18 cellular contexts compared by ENCODE assay signal in genomic region chr20:5784735-5785134, GRCh38. TPM values are rescaled to one million over a fixed set of nuclear protein-coding genes. Genes with fewer than 3 reads are reported as not detected.
DNase-seq lines count a peak whose midpoint lies in the region; ATAC-seq and TF ChIP-seq lines count a peak whose summit lies in the region.
"Had no signal": no experiment of that assay in that cellular context is flagged by ENCODE, and none has a peak within 500 bp of the region (broad histone marks: within the 10 kb centered on the region; RNA-seq: fewer than 3 reads in every experiment).

No MANE protein-coding gene starts in this region.

- no TSS peak for BruUV-seq in mammary epithelial cell (replicated peaks; lab: Mats Ljungman, UMichigan)

- H3K9ac ChIP-seq in OCI-LY1 (ENCODE audit: low read length), result no peak overlapping the region
- H3K9ac ChIP-seq in mammary epithelial cell (ENCODE audit: insufficient read depth, low read length), result no peak overlapping the region

- in situ Hi-C loops in mammary epithelial cell (cut with MboI; ENCODE audit: low sequenced_read_pairs in 2 of 2), result loop anchor here in 1 of 2 donors (10.0 kb wide), 1 partner anchor 210 kb away; no protein-coding TSS in a partner anchor

- ATAC-seq in HG03280 (IDR thresholded peaks at IDR 0.05; ENCODE audit: unreplicated experiment), result no peak
- ATAC-seq: gastroesophageal sphincter, left ventricle myocardium superior, Right ventricle myocardium inferior had no signal

- H3K27ac ChIP-seq in OCI-LY1 (ENCODE audit: low read depth, low read length, poor library complexity, severe bottlenecking) (peak overlapping the region; percentile 86), esophagus squamous epithelium (peak overlapping the region; percentile 58 to 83 (median 66)), prostate gland (peak overlapping the region in 1 of 2 donors; percentile 43), mammary epithelial cell (ENCODE audit: insufficient read depth, low read depth, low read length) (no peak overlapping the region)
- H3K27ac ChIP-seq: gastroesophageal sphincter, ovary had no signal

- TF ChIP-seq POLR2A in esophagus squamous epithelium (IDR thresholded peaks at IDR 0.05) (no peak), prostate gland (IDR thresholded peaks at IDR 0.05) (no peak)

- H3K79me2 ChIP-seq in OCI-LY1 (ENCODE audit: insufficient read depth, low read length) (no peaks in the 10 kb centered on the region), mammary epithelial cell (ENCODE audit: insufficient read depth, low read length) (no peaks in the 10 kb centered on the region)

- intact Hi-C loops in esophagus squamous epithelium (cut with DNase I), result loop anchor here (5.0 kb wide), 2 partner anchors 217 to 252 kb away; no protein-coding TSS in a partner anchor
- intact Hi-C loops in prostate gland (cut with DNase I), result loop anchor here (5.0 kb wide), 2 partner anchors 217 to 257 kb away; no protein-coding TSS in a partner anchor
- intact Hi-C loops in mammary epithelial cell (cut with micrococcal nuclease), result loop anchor here (5.0 kb wide), 2 partner anchors 127 to 293 kb away; no protein-coding TSS in a partner anchor

- H3K36me3 ChIP-seq in OCI-LY1 (ENCODE audit: insufficient read depth, low read length), result peaks cover 39% of the 10 kb centered on the region
- H3K36me3 ChIP-seq in esophagus squamous epithelium, result peaks cover 0 to 7% (median 0%) of the 10 kb centered on the region in 3 donors
- H3K36me3 ChIP-seq in prostate gland, result no peaks in the 10 kb centered on the region
- no peaks in the 10 kb centered on the region for H3K36me3 ChIP-seq in mammary epithelial cell (ENCODE audit: insufficient read depth, low read length)
- H3K36me3 ChIP-seq: ovary had no signal

- H3K4me3 ChIP-seq in OCI-LY1 (ENCODE audit: low read depth, low read length, poor library complexity, severe bottlenecking) (no peak overlapping the region), esophagus squamous epithelium (no peak overlapping the region), prostate gland (no peak overlapping the region), mammary epithelial cell (replicated peaks in 1 of 3; ENCODE audit: insufficient read depth in 1 of 3, low read depth in 2 of 3, low read length in 3 of 3) (no peak overlapping the region)
- H3K4me3 ChIP-seq: gastroesophageal sphincter, ovary had no signal

- no peaks in the 10 kb centered on the region for H3F3A ChIP-seq in OCI-LY1 (ENCODE audit: insufficient read depth, low read length)

- CTCF ChIA-PET in mammary epithelial cell (lab: Charles Lee; ENCODE audit: low non-redundant PET), result interaction anchor here (0.6 kb wide), 1 partner anchor 210 kb away, joined by 6 read pairs; no protein-coding TSS in a partner anchor

- 81 to 86% methylated on average over 8 of the region's 8 CpGs for WGBS in esophagus squamous epithelium, 2 donors
- 67% methylated on average over 8 of the region's 8 CpGs for WGBS in prostate gland
- WGBS in mammary epithelial cell (ENCODE audit: low coverage, missing lambda C conversion rate), result 100% methylated on average over 8 of the region's 8 CpGs

- dilution Hi-C loops in mammary epithelial cell (cut with HindIII; ENCODE audit: low sequenced_read_pairs), result no loop called here

- H4K20me1 ChIP-seq in OCI-LY1 (ENCODE audit: insufficient read depth, low read length) (no peaks in the 10 kb centered on the region), mammary epithelial cell (ENCODE audit: insufficient read depth, low read length) (no peaks in the 10 kb centered on the region)

- H3K9me3 ChIP-seq in OCI-LY1 (ENCODE audit: low read length) (no peaks in the 10 kb centered on the region), esophagus squamous epithelium (no peaks in the 10 kb centered on the region), prostate gland (no peaks in the 10 kb centered on the region), mammary epithelial cell (replicated peaks; ENCODE audit: insufficient read depth, low read length) (no peaks in the 10 kb centered on the region)
- H3K9me3 ChIP-seq: gastroesophageal sphincter, ovary had no signal

- no peak overlapping the region for H2AFZ ChIP-seq in OCI-LY1 (ENCODE audit: low read length)
- H2AFZ ChIP-seq in mammary epithelial cell (ENCODE audit: low read depth, low read length), result no peak overlapping the region

- H3K4me1 ChIP-seq in OCI-LY1 (ENCODE audit: insufficient read depth, low read length, severe bottlenecking) (peaks cover 38% of the 10 kb centered on the region), esophagus squamous epithelium (peaks cover 0 to 53% (median 17%) of the 10 kb centered on the region in 3 donors), prostate gland (replicated peaks) (peaks cover 8% of the 10 kb centered on the region), mammary epithelial cell (ENCODE audit: insufficient read depth, low read length) (no peaks in the 10 kb centered on the region)

- peak; percentile 30 for DNase-seq in DMS79 (lab: John Stamatoyannopoulos, UW)
- DNase-seq in esophagus squamous epithelium (lab: John Stamatoyannopoulos, UW), result no peak
- peak; percentile 34 for DNase-seq in prostate gland (ENCODE audit: low spot score)
- DNase-seq in NCI-H69 (lab: John Stamatoyannopoulos, UW), result no peak
- DNase-seq in NAMALWA (ENCODE audit: low spot score), result no peak
- DNase-seq in mammary epithelial cell, result no peak
- DNase-seq: activated CD4-positive, CD25-positive, alpha-beta regulatory T cell; activated naive CD8-positive, alpha-beta T cell treated with anti-CD3 and anti-CD28 coated beads for 36 hours; cortex of kidney; Karpas-422; left ventricle myocardium superior; NCI-H226; ovary; stimulated activated CD4-positive, alpha-beta T cell treated with anti-CD3 and anti-CD28 coated beads, Interleukin-2, amount 100 ng/mL, for 48 hours had no signal

- H3K4me2 ChIP-seq in OCI-LY1 (ENCODE audit: low read length) (no peak overlapping the region; the same call in 1 of the 2 replicates), mammary epithelial cell (ENCODE audit: insufficient read depth, low read depth, low read length) (no peak overlapping the region)

- TF ChIP-seq CTCF in OCI-LY1 (IDR thresholded peaks at IDR 0.05; ENCODE audit: low read length), result no peak
- TF ChIP-seq CTCF in esophagus squamous epithelium (IDR thresholded peaks at IDR 0.05), result no peak
- TF ChIP-seq CTCF in prostate gland (IDR thresholded peaks at IDR 0.05), result no peak
- no peak for TF ChIP-seq CTCF in mammary epithelial cell (conservative IDR thresholded peaks at IDR 0.05 in 1 of 2, IDR thresholded peaks at IDR 0.05 in 1 of 2; ENCODE audit: extremely low read depth in 1 of 2, insufficient read depth in 1 of 2, low read depth in 1 of 2, low read length in 2 of 2)

- no peaks in the 10 kb centered on the region for H3K9me2 ChIP-seq in OCI-LY1 (ENCODE audit: low read depth, low read length)

- no peaks in the 10 kb centered on the region for H3K27me3 ChIP-seq in OCI-LY1 (ENCODE audit: insufficient read depth, low read length)
- H3K27me3 ChIP-seq in esophagus squamous epithelium, result no peaks in the 10 kb centered on the region
- H3K27me3 ChIP-seq in prostate gland (replicated peaks; ENCODE audit: insufficient read depth), result no peaks in the 10 kb centered on the region
- H3K27me3 ChIP-seq in mammary epithelial cell (ENCODE audit: insufficient read depth, low read length), result no peaks in the 10 kb centered on the region
- H3K27me3 ChIP-seq: gastroesophageal sphincter, ovary had no signal

RNA-seq across cellular contexts. Expression of gene SHLD1, which starts 34.5 kb away (rescaled TPM):
- total RNA-seq in esophagus squamous epithelium, result 1 to 10 TPM; 1.2 to 3.6 (median 2.0) TPM
- 10 to 100 TPM in 1 of 2 donors, 1 to 10 TPM in 1; 6.4 to 10.5 TPM for total RNA-seq in prostate gland
- 1 to 10 TPM; 1.0 to 2.0 TPM for total RNA-seq in mammary epithelial cell
- polyA plus RNA-seq in mammary epithelial cell, result 2.9 TPM
- polyA minus RNA-seq in mammary epithelial cell, result 18.8 TPM

Comparison
In these comparisons a context has a peak if more than half of its experiments do, and no peak if none do; other contexts are left out.
1. DNase-seq: peak in DMS79 (single experiment) and prostate gland (single experiment); none in esophagus squamous epithelium (single experiment), NCI-H69 (single experiment), NAMALWA (single experiment) and mammary epithelial cell (single experiment).